ENCODE assay signal across 1 cellular context in genomic region chr17:39812466-39812865, GRCh38.
TF ChIP-seq lines count a peak whose summit lies in the region.

No MANE protein-coding gene starts in this region.

TF ChIP-seq in H1, 55 proteins besides CTCF, POLR2A, EP300 and RAD21 (continued from another document):
- TF ChIP-seq, protein P1, sequence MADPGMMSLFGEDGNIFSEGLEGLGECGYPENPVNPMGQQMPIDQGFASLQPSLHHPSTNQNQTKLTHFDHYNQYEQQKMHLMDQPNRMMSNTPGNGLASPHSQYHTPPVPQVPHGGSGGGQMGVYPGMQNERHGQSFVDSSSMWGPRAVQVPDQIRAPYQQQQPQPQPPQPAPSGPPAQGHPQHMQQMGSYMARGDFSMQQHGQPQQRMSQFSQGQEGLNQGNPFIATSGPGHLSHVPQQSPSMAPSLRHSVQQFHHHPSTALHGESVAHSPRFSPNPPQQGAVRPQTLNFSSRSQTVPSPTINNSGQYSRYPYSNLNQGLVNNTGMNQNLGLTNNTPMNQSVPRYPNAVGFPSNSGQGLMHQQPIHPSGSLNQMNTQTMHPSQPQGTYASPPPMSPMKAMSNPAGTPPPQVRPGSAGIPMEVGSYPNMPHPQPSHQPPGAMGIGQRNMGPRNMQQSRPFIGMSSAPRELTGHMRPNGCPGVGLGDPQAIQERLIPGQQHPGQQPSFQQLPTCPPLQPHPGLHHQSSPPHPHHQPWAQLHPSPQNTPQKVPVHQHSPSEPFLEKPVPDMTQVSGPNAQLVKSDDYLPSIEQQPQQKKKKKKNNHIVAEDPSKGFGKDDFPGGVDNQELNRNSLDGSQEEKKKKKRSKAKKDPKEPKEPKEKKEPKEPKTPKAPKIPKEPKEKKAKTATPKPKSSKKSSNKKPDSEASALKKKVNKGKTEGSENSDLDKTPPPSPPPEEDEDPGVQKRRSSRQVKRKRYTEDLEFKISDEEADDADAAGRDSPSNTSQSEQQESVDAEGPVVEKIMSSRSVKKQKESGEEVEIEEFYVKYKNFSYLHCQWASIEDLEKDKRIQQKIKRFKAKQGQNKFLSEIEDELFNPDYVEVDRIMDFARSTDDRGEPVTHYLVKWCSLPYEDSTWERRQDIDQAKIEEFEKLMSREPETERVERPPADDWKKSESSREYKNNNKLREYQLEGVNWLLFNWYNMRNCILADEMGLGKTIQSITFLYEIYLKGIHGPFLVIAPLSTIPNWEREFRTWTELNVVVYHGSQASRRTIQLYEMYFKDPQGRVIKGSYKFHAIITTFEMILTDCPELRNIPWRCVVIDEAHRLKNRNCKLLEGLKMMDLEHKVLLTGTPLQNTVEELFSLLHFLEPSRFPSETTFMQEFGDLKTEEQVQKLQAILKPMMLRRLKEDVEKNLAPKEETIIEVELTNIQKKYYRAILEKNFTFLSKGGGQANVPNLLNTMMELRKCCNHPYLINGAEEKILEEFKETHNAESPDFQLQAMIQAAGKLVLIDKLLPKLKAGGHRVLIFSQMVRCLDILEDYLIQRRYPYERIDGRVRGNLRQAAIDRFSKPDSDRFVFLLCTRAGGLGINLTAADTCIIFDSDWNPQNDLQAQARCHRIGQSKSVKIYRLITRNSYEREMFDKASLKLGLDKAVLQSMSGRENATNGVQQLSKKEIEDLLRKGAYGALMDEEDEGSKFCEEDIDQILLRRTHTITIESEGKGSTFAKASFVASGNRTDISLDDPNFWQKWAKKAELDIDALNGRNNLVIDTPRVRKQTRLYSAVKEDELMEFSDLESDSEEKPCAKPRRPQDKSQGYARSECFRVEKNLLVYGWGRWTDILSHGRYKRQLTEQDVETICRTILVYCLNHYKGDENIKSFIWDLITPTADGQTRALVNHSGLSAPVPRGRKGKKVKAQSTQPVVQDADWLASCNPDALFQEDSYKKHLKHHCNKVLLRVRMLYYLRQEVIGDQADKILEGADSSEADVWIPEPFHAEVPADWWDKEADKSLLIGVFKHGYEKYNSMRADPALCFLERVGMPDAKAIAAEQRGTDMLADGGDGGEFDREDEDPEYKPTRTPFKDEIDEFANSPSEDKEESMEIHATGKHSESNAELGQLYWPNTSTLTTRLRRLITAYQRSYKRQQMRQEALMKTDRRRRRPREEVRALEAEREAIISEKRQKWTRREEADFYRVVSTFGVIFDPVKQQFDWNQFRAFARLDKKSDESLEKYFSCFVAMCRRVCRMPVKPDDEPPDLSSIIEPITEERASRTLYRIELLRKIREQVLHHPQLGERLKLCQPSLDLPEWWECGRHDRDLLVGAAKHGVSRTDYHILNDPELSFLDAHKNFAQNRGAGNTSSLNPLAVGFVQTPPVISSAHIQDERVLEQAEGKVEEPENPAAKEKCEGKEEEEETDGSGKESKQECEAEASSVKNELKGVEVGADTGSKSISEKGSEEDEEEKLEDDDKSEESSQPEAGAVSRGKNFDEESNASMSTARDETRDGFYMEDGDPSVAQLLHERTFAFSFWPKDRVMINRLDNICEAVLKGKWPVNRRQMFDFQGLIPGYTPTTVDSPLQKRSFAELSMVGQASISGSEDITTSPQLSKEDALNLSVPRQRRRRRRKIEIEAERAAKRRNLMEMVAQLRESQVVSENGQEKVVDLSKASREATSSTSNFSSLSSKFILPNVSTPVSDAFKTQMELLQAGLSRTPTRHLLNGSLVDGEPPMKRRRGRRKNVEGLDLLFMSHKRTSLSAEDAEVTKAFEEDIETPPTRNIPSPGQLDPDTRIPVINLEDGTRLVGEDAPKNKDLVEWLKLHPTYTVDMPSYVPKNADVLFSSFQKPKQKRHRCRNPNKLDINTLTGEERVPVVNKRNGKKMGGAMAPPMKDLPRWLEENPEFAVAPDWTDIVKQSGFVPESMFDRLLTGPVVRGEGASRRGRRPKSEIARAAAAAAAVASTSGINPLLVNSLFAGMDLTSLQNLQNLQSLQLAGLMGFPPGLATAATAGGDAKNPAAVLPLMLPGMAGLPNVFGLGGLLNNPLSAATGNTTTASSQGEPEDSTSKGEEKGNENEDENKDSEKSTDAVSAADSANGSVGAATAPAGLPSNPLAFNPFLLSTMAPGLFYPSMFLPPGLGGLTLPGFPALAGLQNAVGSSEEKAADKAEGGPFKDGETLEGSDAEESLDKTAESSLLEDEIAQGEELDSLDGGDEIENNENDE (IDR thresholded peaks at IDR 0.05; ENCODE audit: insufficient replicate concordance, low read length), result no peak
- TF ChIP-seq SP2 (IDR thresholded peaks at IDR 0.05; ENCODE audit: low read length) (no peak), POU5F1 (IDR thresholded peaks at IDR 0.05; ENCODE audit: low read depth, low read length) (no peak), CHD2 (IDR thresholded peaks at IDR 0.05; ENCODE audit: low read length) (no peak), TEAD4 (IDR thresholded peaks at IDR 0.05; ENCODE audit: low read depth, low read length) (no peak), MAFK (IDR thresholded peaks at IDR 0.05; ENCODE audit: low read depth, low read length) (no peak), SP4 (IDR thresholded peaks at IDR 0.05; ENCODE audit: low read length) (no peak)
